In the genomic region with DNA sequence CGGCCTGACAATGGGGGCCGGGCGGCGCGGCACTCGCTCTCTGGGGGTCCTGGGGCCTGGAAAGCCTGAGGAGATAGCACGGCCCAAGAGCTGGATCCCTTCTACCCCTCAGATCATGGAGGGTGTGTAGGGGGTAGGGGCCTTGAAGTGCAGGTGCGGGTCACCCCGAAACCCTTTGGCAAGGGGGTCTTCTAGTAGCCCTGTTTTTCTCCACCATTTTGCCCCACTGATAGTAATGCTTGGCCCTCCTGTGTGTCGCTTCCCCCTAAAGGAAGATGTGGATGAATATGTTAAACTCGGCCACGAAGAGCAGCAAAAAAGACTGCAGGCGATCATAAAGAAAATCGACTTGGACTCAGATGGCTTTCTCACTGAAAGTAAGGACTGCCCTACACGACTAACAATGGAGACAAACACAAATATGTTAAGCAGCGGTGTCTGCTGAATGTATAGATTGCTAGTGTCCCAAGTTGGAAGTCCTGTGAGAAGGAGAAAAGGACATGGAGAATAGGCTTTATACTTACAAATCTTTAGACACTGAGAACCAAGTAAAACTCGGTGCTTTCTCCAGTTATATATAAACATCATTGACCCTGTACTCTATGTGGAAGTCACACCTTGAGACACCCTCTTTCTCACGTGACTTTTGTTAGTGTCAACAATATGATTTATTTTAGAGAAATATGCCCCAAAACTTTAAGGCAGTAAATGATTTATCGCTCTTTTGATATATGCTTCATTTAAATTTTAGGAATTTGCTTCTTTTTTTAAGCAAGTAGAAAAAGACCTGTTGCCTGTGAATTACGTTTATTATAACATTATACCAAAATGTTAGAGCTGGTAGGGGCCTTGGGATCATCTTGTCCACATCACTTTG, we compare ENCODE assay signal across 8 cellular contexts. TPM values are rescaled to one million over a fixed set of nuclear protein-coding genes. Genes with fewer than 3 reads are reported as not detected.
DNase-seq lines count a peak whose midpoint lies in the region; ATAC-seq lines count a peak whose summit lies in the region.

No MANE protein-coding gene starts in this region.

- in situ Hi-C loops in G401 (cut with HindIII; ENCODE audit: low sequenced_read_pairs), result no loop called here

- H3K4me3 Mint-ChIP-seq in activated naive CD8-positive, alpha-beta T cell treated with anti-CD3 and anti-CD28 coated beads, Interleukin-2, amount 10 ng/mL, durations not matched to agents 7 days and 5 days, result peak overlapping the region; percentile 91

- peak overlapping the region; percentile 90 for H3K27ac Mint-ChIP-seq in activated naive CD8-positive, alpha-beta T cell treated with anti-CD3 and anti-CD28 coated beads, Interleukin-2, amount 10 ng/mL, durations not matched to agents 7 days and 5 days

- ATAC-seq in activated naive CD8-positive, alpha-beta T cell treated with anti-CD3 and anti-CD28 coated beads, Interleukin-2, amount 10 ng/mL, durations not matched to agents 7 days and 5 days (ENCODE audit: low read depth), result peak; percentile 0
- ATAC-seq in HG03039 (IDR thresholded peaks at IDR 0.05; ENCODE audit: unreplicated experiment) (no peak), GM21360 (IDR thresholded peaks at IDR 0.05; ENCODE audit: unreplicated experiment) (no peak), HG02885 (IDR thresholded peaks at IDR 0.05; ENCODE audit: poor library complexity, unreplicated experiment) (no peak)

- H3K4me1 ChIP-seq in HUES48 (ENCODE audit: control insufficient read depth, insufficient read depth, low read length), result peaks cover 14% of the 10 kb centered on the region
- no peaks in the 10 kb centered on the region for H3K4me1 ChIP-seq in stomach smooth muscle (ENCODE audit: control insufficient read depth, insufficient read depth, low read length)

- H3K27ac ChIP-seq in HUES48 (ENCODE audit: low read depth, low read length) (peak overlapping the region; percentile 86), stomach smooth muscle (ENCODE audit: low read length) (no peak overlapping the region)

- H3K9me3 Mint-ChIP-seq in activated naive CD8-positive, alpha-beta T cell treated with anti-CD3 and anti-CD28 coated beads, Interleukin-2, amount 10 ng/mL, durations not matched to agents 7 days and 5 days, result no peaks in the 10 kb centered on the region

- H3K9me3 ChIP-seq in HUES48 (ENCODE audit: control insufficient read depth, insufficient read depth, low read length) (no peaks in the 10 kb centered on the region), stomach smooth muscle (ENCODE audit: control insufficient read depth in 2 of 2, low read length in 2 of 2) (no peaks in the 10 kb centered on the region)

- H3K27me3 Mint-ChIP-seq in activated naive CD8-positive, alpha-beta T cell treated with anti-CD3 and anti-CD28 coated beads, Interleukin-2, amount 10 ng/mL, durations not matched to agents 7 days and 5 days, result no peaks in the 10 kb centered on the region

- peak overlapping the region; percentile 91 for H3K9ac ChIP-seq in HUES48 (ENCODE audit: low read depth, low read length)
- H3K9ac ChIP-seq in stomach smooth muscle (ENCODE audit: low read length in 2 of 2), result peak overlapping the region; percentile 70 to 75

- H3K36me3 ChIP-seq in HUES48 (ENCODE audit: control insufficient read depth, insufficient read depth, low read length), result peaks cover 48% of the 10 kb centered on the region
- H3K36me3 ChIP-seq in stomach smooth muscle (ENCODE audit: control insufficient read depth in 2 of 2, insufficient read depth in 2 of 2, low read length in 2 of 2), result peaks cover 12% of the 10 kb centered on the region in 2 donors

- no peaks in the 10 kb centered on the region for H3K27me3 ChIP-seq in HUES48 (ENCODE audit: control insufficient read depth, insufficient read depth, low read length)
- no peaks in the 10 kb centered on the region for H3K27me3 ChIP-seq in stomach smooth muscle (ENCODE audit: control insufficient read depth in 1 of 2, insufficient read depth in 2 of 2, low read length in 2 of 2)

- peaks cover 22% of the 10 kb centered on the region for H3K36me3 Mint-ChIP-seq in activated naive CD8-positive, alpha-beta T cell treated with anti-CD3 and anti-CD28 coated beads, Interleukin-2, amount 10 ng/mL, durations not matched to agents 7 days and 5 days

- peaks cover 30% of the 10 kb centered on the region for H3K4me1 Mint-ChIP-seq in activated naive CD8-positive, alpha-beta T cell treated with anti-CD3 and anti-CD28 coated beads, Interleukin-2, amount 10 ng/mL, durations not matched to agents 7 days and 5 days

- POLR2A ChIA-PET in activated naive CD8-positive, alpha-beta T cell treated with anti-CD3 and anti-CD28 coated beads, Interleukin-2, amount 10 ng/mL, durations not matched to agents 7 days and 5 days (lab: Charles Lee), result interaction anchor here (1.0 to 1.9 kb wide), 4 partner anchors 27 to 81 kb away, joined by 4 to 15 read pairs (median 8); partner anchors contain the start of genes PSTPIP1 and SCAPER

- H3K4me3 ChIP-seq in HUES48 (ENCODE audit: low read depth, low read length), result peak overlapping the region; percentile 90
- peak overlapping the region; percentile 58 to 80 for H3K4me3 ChIP-seq in stomach smooth muscle (ENCODE audit: low read length in 2 of 2)

- DNase-seq in G401 (ENCODE audit: low spot score) (peak; percentile 21), iris pigment epithelial cell (ENCODE audit: low read depth) (peak; percentile 8)
- DNase-seq in activated naive CD8-positive, alpha-beta T cell treated with anti-CD3 and anti-CD28 coated beads, Interleukin-2, amount 10 ng/mL, durations not matched to agents 7 days and 5 days, result no peak

RNA-seq across cellular contexts. Expression of gene RCN2, which starts 0.8 kb away (rescaled TPM):
- total RNA-seq in G401 (2014; rRNA removed; shearing (Covaris generic)), result 166 and 180 TPM in 2 replicates
- 10 to 100 TPM; 29.6 TPM for total RNA-seq in activated naive CD8-positive, alpha-beta T cell treated with anti-CD3 and anti-CD28 coated beads, Interleukin-2, amount 10 ng/mL, durations not matched to agents 7 days and 5 days

RNA-seq across cellular contexts. Expression of gene SCAPER, which starts 27.2 kb away (rescaled TPM):
- 3.6 and 4.6 TPM in 2 replicates for total RNA-seq in G401 (2014; rRNA removed; shearing (Covaris generic))
- total RNA-seq in activated naive CD8-positive, alpha-beta T cell treated with anti-CD3 and anti-CD28 coated beads, Interleukin-2, amount 10 ng/mL, durations not matched to agents 7 days and 5 days, result 10 to 100 TPM; 38.0 to 44.8 TPM
